8 cellular contexts compared by ENCODE assay signal in genomic region chr3:13072239-13073041, GRCh38. TPM values are rescaled to one million over a fixed set of nuclear protein-coding genes. Genes with fewer than 3 reads are reported as not detected.
DNase-seq lines count a peak whose midpoint lies in the region; ATAC-seq and TF ChIP-seq lines count a peak whose summit lies in the region.

No MANE protein-coding gene starts in this region.

- H3K4me1 ChIP-seq in HUES64 (ENCODE audit: insufficient read depth, low read length) (peaks cover 7% of the 10 kb centered on the region; the same call in 1 of the 2 replicates), mucosa of rectum (ENCODE audit: control insufficient read depth in 2 of 2, insufficient read depth in 2 of 2, low read length in 2 of 2) (peaks cover 0 to 8% of the 10 kb centered on the region in 2 donors)

- DNase-seq in GM06990 (ENCODE audit: extremely low read depth, insufficient read length) (peak; percentile 76), GM20000 (ENCODE audit: low spot score) (peak; percentile 74), cortex of kidney (lab: John Stamatoyannopoulos, UW) (no peak), RKO (ENCODE audit: low spot score) (no peak)
- DNase-seq in activated naive CD8-positive, alpha-beta T cell treated with anti-CD3 and anti-CD28 coated beads, Interleukin-2, amount 50 U/mL, for 24 hours, result peak; percentile 21
- no peak for DNase-seq in stimulated activated CD4-positive, alpha-beta T cell treated with anti-CD3 and anti-CD28 coated beads, Interleukin-4, amount 100 ng/mL, for 1 hour

- H3K27ac Mint-ChIP-seq in activated naive CD8-positive, alpha-beta T cell treated with anti-CD3 and anti-CD28 coated beads, Interleukin-2, amount 50 U/mL, for 24 hours, result peak overlapping the region; percentile 59

- no peak for TF ChIP-seq CTCF in GM06990 (IDR thresholded peaks at IDR 0.05; ENCODE audit: insufficient read depth, low read length, poor library complexity, severe bottlenecking)
- no peak for TF ChIP-seq CTCF in GM20000 (IDR thresholded peaks at IDR 0.05; ENCODE audit: extremely low read depth, missing control alignments)

- H3K4me3 ChIP-seq in GM06990 (replicated peaks; ENCODE audit: low read depth, low read length) (peak overlapping the region; percentile 64), HUES64 (ENCODE audit: low read length) (peak overlapping the region; percentile 44), mucosa of rectum (ENCODE audit: low read length in 2 of 2) (peak overlapping the region in 1 of 2 donors; percentile 26)

- H3K9ac ChIP-seq in HUES64 (ENCODE audit: low read depth, low read length) (no peak overlapping the region), mucosa of rectum (ENCODE audit: low read depth in 1 of 2, low read length in 2 of 2) (no peak overlapping the region)

- WGBS in HUES64, result 54% methylated on average over 25 of the region's 25 CpGs

- H3K4me1 Mint-ChIP-seq in activated naive CD8-positive, alpha-beta T cell treated with anti-CD3 and anti-CD28 coated beads, Interleukin-2, amount 50 U/mL, for 24 hours, result peaks cover 40% of the 10 kb centered on the region

- H3K9me3 Mint-ChIP-seq in activated naive CD8-positive, alpha-beta T cell treated with anti-CD3 and anti-CD28 coated beads, Interleukin-2, amount 50 U/mL, for 24 hours, result no peaks in the 10 kb centered on the region

- H3K9me3 ChIP-seq in HUES64 (ENCODE audit: insufficient read depth, low read depth, low read length) (no peaks in the 10 kb centered on the region), mucosa of rectum (ENCODE audit: control insufficient read depth in 2 of 2, low read length in 2 of 2) (no peaks in the 10 kb centered on the region)

- H3K27me3 ChIP-seq in GM06990 (replicated peaks; ENCODE audit: control insufficient read depth, insufficient read depth, low read length) (no peaks in the 10 kb centered on the region), HUES64 (ENCODE audit: insufficient read depth, low read length) (peaks cover 45% of the 10 kb centered on the region), mucosa of rectum (ENCODE audit: control insufficient read depth in 2 of 2, insufficient read depth in 2 of 2, low read length in 2 of 2) (peaks cover 20 to 22% of the 10 kb centered on the region in 2 donors)

- ATAC-seq in activated naive CD8-positive, alpha-beta T cell treated with anti-CD3 and anti-CD28 coated beads, Interleukin-2, amount 50 U/mL, for 24 hours, result no peak

- H3K36me3 Mint-ChIP-seq in activated naive CD8-positive, alpha-beta T cell treated with anti-CD3 and anti-CD28 coated beads, Interleukin-2, amount 50 U/mL, for 24 hours (ENCODE audit: low read depth), result no peaks in the 10 kb centered on the region

- H3K27ac ChIP-seq in HUES64 (ENCODE audit: low read depth, low read length), result no peak overlapping the region
- peak overlapping the region; percentile 38 to 61 for H3K27ac ChIP-seq in mucosa of rectum (ENCODE audit: low read depth in 2 of 2, low read length in 2 of 2)

- H3K27me3 Mint-ChIP-seq in activated naive CD8-positive, alpha-beta T cell treated with anti-CD3 and anti-CD28 coated beads, Interleukin-2, amount 50 U/mL, for 24 hours, result peaks cover 12% of the 10 kb centered on the region

- H3K36me3 ChIP-seq in GM06990 (ENCODE audit: control insufficient read depth, insufficient read depth, low read length) (no peaks in the 10 kb centered on the region), HUES64 (ENCODE audit: insufficient read depth, low read length) (no peaks in the 10 kb centered on the region), mucosa of rectum (ENCODE audit: control insufficient read depth in 2 of 2, insufficient read depth in 2 of 2, low read length in 2 of 2) (no peaks in the 10 kb centered on the region)

- H3K4me3 Mint-ChIP-seq in activated naive CD8-positive, alpha-beta T cell treated with anti-CD3 and anti-CD28 coated beads, Interleukin-2, amount 50 U/mL, for 24 hours, result peak overlapping the region; percentile 78

RNA-seq across cellular contexts. Expression of gene IQSEC1, which starts 0.8 kb away (rescaled TPM):
- polyA plus RNA-seq in HUES64 (2013, experiment 1 of 2), result 14.5 TPM
- 18.0 TPM for polyA plus RNA-seq in HUES64 (2013, experiment 2 of 2)

Comparison
In these comparisons a context has a peak if more than half of its experiments do, and no peak if none do; other contexts are left out.
1. DNase-seq: peak in GM06990 (single experiment), GM20000 (single experiment) and activated naive CD8-positive, alpha-beta T cell treated with anti-CD3 and anti-CD28 coated beads, Interleukin-2, amount 50 U/mL, for 24 hours (single experiment); none in stimulated activated CD4-positive, alpha-beta T cell treated with anti-CD3 and anti-CD28 coated beads, Interleukin-4, amount 100 ng/mL, for 1 hour (single experiment), cortex of kidney (single experiment) and RKO (single experiment).